In genomic region chr7:4815121-4815520, GRCh38 we compare ENCODE assay signal across 27 cellular contexts. TPM values are rescaled to one million over a fixed set of nuclear protein-coding genes. Genes with fewer than 3 reads are reported as not detected.
"Had no signal": no experiment of that assay in that cellular context is flagged by ENCODE, and none has a peak within 500 bp of the region (broad histone marks: within the 10 kb centered on the region; RNA-seq: fewer than 3 reads in every experiment).

No MANE protein-coding gene starts in this region.

- H3K27ac ChIP-seq: heart right ventricle, hepatocyte, pancreas, prostate gland, skin epidermis, stomach, testis, thyroid gland, transverse colon, upper lobe of left lung had no signal

- H3K9me3 ChIP-seq: mucosa of descending colon, pancreas, prostate gland, stomach, testis, thyroid gland, transverse colon, upper lobe of left lung had no signal

- H3K4me3 ChIP-seq: heart right ventricle, hepatocyte, lung, mucosa of descending colon, pancreas, prostate gland, skin epidermis, stomach, testis, thyroid gland, transverse colon, upper lobe of left lung had no signal

- H3K27me3 ChIP-seq: hepatocyte, pancreas, testis, thyroid gland, transverse colon, upper lobe of left lung had no signal

- DNase-seq: heart right ventricle; kidney glomerular epithelial cell; left cardiac atrium; mesendoderm; naive thymus-derived CD4-positive, alpha-beta T cell; nucleus accumbens; retina; right cardiac atrium; stimulated activated CD4-positive, alpha-beta T cell treated with anti-CD3 and anti-CD28 coated beads, Interleukin-4, amount 100 ng/mL, for 24 hours; stimulated activated naive CD4-positive, alpha-beta T cell; stomach; testis; thyroid gland; transverse colon had no signal

- ATAC-seq: heart right ventricle; left cardiac atrium; left lobe of liver; mucosa of descending colon; naive thymus-derived CD4-positive, alpha-beta T cell; natural killer cell treated with Interleukin-12 subunit alpha and Interleukin-12 subunit beta and Interleukin-15 and Interleukin-18, amount 100 ng/mL, for 72 hours; pancreas; right cardiac atrium; sciatic nerve had no signal

- H3K36me3 ChIP-seq: pancreas, prostate gland, thyroid gland, transverse colon had no signal

- H3K4me1 ChIP-seq: pancreas, prostate gland, stomach, testis, transverse colon, upper lobe of left lung had no signal

- H3K4me2 ChIP-seq: hepatocyte had no signal

RNA-seq across cellular contexts. Expression of gene PAPOLB, which starts 46.7 kb away (rescaled TPM):
- total RNA-seq: hepatocyte; left lobe of liver; myocyte; naive thymus-derived CD4-positive, alpha-beta T cell had no signal
- polyA plus RNA-seq: hepatocyte; keratinocyte; liver; naive thymus-derived CD4-positive, alpha-beta T cell; pancreas; stomach had no signal
